Comparison of ENCODE assay signal across 14 cellular contexts in genomic region chr12:78315018-78315417, GRCh38.
"Had no signal": no experiment of that assay in that cellular context is flagged by ENCODE, and none has a peak within 500 bp of the region (broad histone marks: within the 10 kb centered on the region; RNA-seq: fewer than 3 reads in every experiment).

No MANE protein-coding gene starts in this region.

- H3K36me3 ChIP-seq: esophagus muscularis mucosa, thoracic aorta had no signal

- H3K4me1 ChIP-seq: esophagus muscularis mucosa had no signal

- H3K4me3 ChIP-seq: coronary artery, esophagus muscularis mucosa, thoracic aorta had no signal

- H3K9me3 ChIP-seq: esophagus muscularis mucosa, thoracic aorta had no signal

- ATAC-seq: natural killer cell; stimulated activated effector memory CD8-positive, alpha-beta T cell treated with anti-CD3 and anti-CD28 coated beads, Interleukin-12 subunit alpha, Interleukin-12 subunit beta, amount 100 ng/mL, for 72 hours had no signal

- DNase-seq: activated CD4-positive, alpha-beta T cell treated with anti-CD3 and anti-CD28 coated beads, Interleukin-2, amount 50 U/mL, for 1 hour; activated CD8-positive, alpha-beta memory T cell treated with anti-CD3 and anti-CD28 coated beads for 24 hours; activated gamma-delta T cell treated with Interleukin-2 at 50 U/mL for 16 hours; activated naive CD8-positive, alpha-beta T cell treated with anti-CD3 and anti-CD28 coated beads for 36 hours; hippocampal formation; kidney; mesenchymal stem cell; natural killer cell; stimulated activated CD4-positive, alpha-beta T cell treated with anti-CD3 and anti-CD28 coated beads, Interleukin-12 subunit alpha, Interleukin-12 subunit beta, amount 100 ng/mL, for 4 hours; stimulated activated CD4-positive, alpha-beta T cell treated with anti-CD3 and anti-CD28 coated beads, Interleukin-2, amount 100 ng/mL, for 24 hours had no signal
